29 cellular contexts compared by ENCODE assay signal in genomic region chr5:149615976-149616375, GRCh38. TPM values are rescaled to one million over a fixed set of nuclear protein-coding genes. Genes with fewer than 3 reads are reported as not detected.
DNase-seq lines count a peak whose midpoint lies in the region; ATAC-seq, FAIRE-seq and TF ChIP-seq lines count a peak whose summit lies in the region.
"Had no signal": no experiment of that assay in that cellular context is flagged by ENCODE, and none has a peak within 500 bp of the region (broad histone marks: within the 10 kb centered on the region; RNA-seq: fewer than 3 reads in every experiment).

No MANE protein-coding gene starts in this region.

- TF ChIP-seq EP300 in H1 (IDR thresholded peaks at IDR 0.05; ENCODE audit: borderline replicate concordance in 1 of 2, low read depth in 2 of 2, low read length in 2 of 2), result no peak

- no peaks in the 10 kb centered on the region for H4K20me1 ChIP-seq in H1 (replicated peaks in 1 of 2; ENCODE audit: control insufficient read depth in 1 of 2, insufficient read depth in 2 of 2, low read length in 2 of 2)

- no peaks in the 10 kb centered on the region for H3K9me3 Mint-ChIP-seq in type B pancreatic cell
- H3K9me3 Mint-ChIP-seq: activated naive CD4-positive, alpha-beta T cell treated with anti-CD3 and anti-CD28 coated beads, Interleukin-2, amount 50 U/mL, for 72 hours; activated T-helper 17 cell treated with anti-CD3 and anti-CD28 coated beads, Interleukin-2, amount 50 U/mL, for 72 hours; CD4-positive, alpha-beta T cell; effector memory CD8-positive, alpha-beta T cell; naive thymus-derived CD8-positive, alpha-beta T cell; stimulated activated naive B cell treated with anti-CD40 and anti-IgM and Interleukin-4, amounts not matched to agents 10 μg/mL and 1 μg/mL and 100 μg/mL, for 72 hours had no signal

- no peak overlapping the region for H3K4me3 Mint-ChIP-seq in type B pancreatic cell
- H3K4me3 Mint-ChIP-seq: activated T-helper 17 cell treated with anti-CD3 and anti-CD28 coated beads, Interleukin-2, amount 50 U/mL, for 72 hours; CD4-positive, alpha-beta T cell; effector memory CD8-positive, alpha-beta T cell; naive thymus-derived CD8-positive, alpha-beta T cell; stimulated activated naive B cell treated with anti-CD40 and anti-IgM and Interleukin-4, amounts not matched to agents 10 μg/mL and 1 μg/mL and 100 μg/mL, for 72 hours had no signal

- H3K27ac Mint-ChIP-seq in type B pancreatic cell, result peak overlapping the region; percentile 61
- H3K27ac Mint-ChIP-seq: activated T-helper 17 cell treated with anti-CD3 and anti-CD28 coated beads, Interleukin-2, amount 50 U/mL, for 72 hours; CD4-positive, alpha-beta T cell; effector memory CD8-positive, alpha-beta T cell; stimulated activated naive B cell treated with anti-CD40 and anti-IgM and Interleukin-4, amounts not matched to agents 10 μg/mL and 1 μg/mL and 100 μg/mL, for 72 hours had no signal

- no peak overlapping the region for H3K56ac ChIP-seq in H1 (replicated peaks; ENCODE audit: insufficient read length, low read depth, low read length)

- WGBS in H1 (ENCODE audit: extremely low coverage in 1 of 2, insufficient coverage in 1 of 2, insufficient read length in 1 of 2, insufficient replicate concordance in 2 of 2, low coverage in 1 of 2, low lambda C conversion rate in 2 of 2, missing lambda C conversion rate in 1 of 2), 2 experiments, result 86% methylated on average over 5 of the region's 5 CpGs; no CpG with 5 or more reads in 1 of the 2 experiments

- no peak overlapping the region for H2BK20ac ChIP-seq in H1 (ENCODE audit: low read length)

- no peak overlapping the region for H4K5ac ChIP-seq in H1 (ENCODE audit: insufficient read length, low read depth, low read length)

- H3K36me3 Mint-ChIP-seq in type B pancreatic cell, result peaks cover 2% of the 10 kb centered on the region
- H3K36me3 Mint-ChIP-seq: activated naive CD4-positive, alpha-beta T cell treated with anti-CD3 and anti-CD28 coated beads, Interleukin-2, amount 50 U/mL, for 72 hours; naive thymus-derived CD8-positive, alpha-beta T cell; stimulated activated naive B cell treated with anti-CD40 and anti-IgM and Interleukin-4, amounts not matched to agents 10 μg/mL and 1 μg/mL and 100 μg/mL, for 72 hours had no signal

- no peak overlapping the region for H2BK5ac ChIP-seq in H1 (ENCODE audit: low read depth, low read length)

- H3K4ac ChIP-seq in H1 (replicated peaks; ENCODE audit: insufficient read length, low read depth, low read length), result no peak overlapping the region

- DNase-seq in Right ventricle myocardium inferior (ENCODE audit: missing footprints) (no peak), cardiac septum (ENCODE audit: low spot score) (no peak), H1 (ENCODE audit: low read depth in 1 of 2, low spot score in 2 of 2) (no peak), type B pancreatic cell (ENCODE audit: extremely low spot score, unreplicated experiment) (no peak), DMS153 treated with DMSO at 0.1 percent for 48 hours (lab: John Stamatoyannopoulos, UW; ENCODE audit: unreplicated experiment) (no peak), cortex of kidney (lab: John Stamatoyannopoulos, UW) (no peak)
- DNase-seq: anterior cingulate cortex; CD4-positive, alpha-beta T cell; colonic mucosa; effector memory CD8-positive, alpha-beta T cell; HCEC 1CT; MV-4-11; naive thymus-derived CD8-positive, alpha-beta T cell; NCI-H1436 treated with DMSO at 0.1 percent for 48 hours; NCI-H2081 treated with DMSO at 0.1 percent for 48 hours; NCI-H226; NCI-H526 treated with DMSO at 0.1 percent for 48 hours; NK-92 treated with Interleukin-12 subunit alpha and Interleukin-12 subunit beta, amount 100 ng/mL, for 24 hours; SHP77 treated with DMSO at 0.1 percent for 48 hours; stimulated activated naive B cell treated with anti-CD40 and anti-IgM and Interleukin-4, amounts not matched to agents 10 μg/mL and 1 μg/mL and 100 μg/mL, for 72 hours; SW 1271 had no signal

- H3K4me3 ChIP-seq in H1 (ENCODE audit: extremely low read depth in 1 of 4, insufficient read depth in 2 of 4, low read depth in 3 of 4, low read length in 4 of 4), result no peak overlapping the region
- no peak overlapping the region for H3K4me3 ChIP-seq in muscle layer of colon (ENCODE audit: low read depth in 1 of 2, low read length in 2 of 2)
- H3K4me3 ChIP-seq: breast epithelium, colonic mucosa had no signal

- no peaks in the 10 kb centered on the region for H3K79me2 ChIP-seq in H1 (ENCODE audit: control insufficient read depth in 1 of 2, insufficient read depth in 2 of 2, low read length in 2 of 2)

- no peaks in the 10 kb centered on the region for H3K23me2 ChIP-seq in H1 (ENCODE audit: low read depth, low read length)

- H3K4me1 ChIP-seq in H1 (replicated peaks in 1 of 4; ENCODE audit: control insufficient read depth in 3 of 4, insufficient read depth in 4 of 4, low read length in 3 of 4) (peaks cover 0 to 3% (median 0%) of the 10 kb centered on the region in 4 experiments; a peak in 1 of 7 replicates), muscle layer of colon (ENCODE audit: insufficient read depth, low read length) (peaks cover 35% of the 10 kb centered on the region)
- H3K4me1 ChIP-seq: colonic mucosa had no signal

- H2AFZ ChIP-seq in H1 (ENCODE audit: low read length), result no peak overlapping the region

- no peak overlapping the region for H3K23ac ChIP-seq in H1 (ENCODE audit: insufficient read length)

- H3K18ac ChIP-seq in H1 (ENCODE audit: extremely low read depth, low read length), result no peak overlapping the region

- POLR2A ChIA-PET in H1 (lab: Charles Lee; ENCODE audit: partially characterized antibody), result no interaction called here

- H4K8ac ChIP-seq in H1 (ENCODE audit: extremely low read depth, insufficient read depth, low read length), result no peak overlapping the region; the same call in 1 of the 2 replicates

- intact Hi-C loops in Right ventricle myocardium inferior (cut with DNase I) (loop anchor here (5.0 kb wide), 1 partner anchor 174 kb away; no protein-coding TSS in a partner anchor), cardiac septum (cut with DNase I) (loop anchor here (5.0 kb wide), 3 partner anchors 34 to 174 kb away; partner anchors contain the start of gene ARHGEF37)

- H3K9ac ChIP-seq in H1 (replicated peaks in 1 of 4; ENCODE audit: extremely low read depth in 1 of 4, low read depth in 3 of 4, low read length in 3 of 4), result no peak overlapping the region
- H3K9ac ChIP-seq in muscle layer of colon (ENCODE audit: low read length), result no peak overlapping the region

- H2AK5ac ChIP-seq in H1 (ENCODE audit: low read depth, low read length), result no peak overlapping the region

- H3K14ac ChIP-seq in H1 (ENCODE audit: insufficient read length), result no peak overlapping the region

- TF ChIP-seq POLR2A in H1 (IDR thresholded peaks at IDR 0.05; ENCODE audit: control extremely low read depth in 1 of 2, low read depth in 2 of 2, low read length in 2 of 2), result no peak

- H4K91ac ChIP-seq in H1 (replicated peaks; ENCODE audit: insufficient read length, low read length), result no peak overlapping the region

- TF ChIP-seq RAD21 in H1 (IDR thresholded peaks at IDR 0.05 in 1 of 2, conservative IDR thresholded peaks at IDR 0.05 in 1 of 2; ENCODE audit: low read depth in 2 of 2, low read length in 2 of 2), result no peak

- ATAC-seq in Right ventricle myocardium inferior, result peak; percentile 71
- no peak for ATAC-seq in HG02798 (IDR thresholded peaks at IDR 0.05; ENCODE audit: poor library complexity, unreplicated experiment)
- ATAC-seq: effector memory CD8-positive, alpha-beta T cell; left lobe of liver; naive thymus-derived CD8-positive, alpha-beta T cell had no signal

- H3K27ac ChIP-seq in H1 (ENCODE audit: low read depth, low read length) (no peak overlapping the region), muscle layer of colon (ENCODE audit: low read depth, low read length) (peak overlapping the region; percentile 41)
- H3K27ac ChIP-seq: breast epithelium, colonic mucosa had no signal

- H2BK12ac ChIP-seq in H1 (ENCODE audit: low read depth, low read length), result 0 out of 2 replicates have a peak overlapping the region, but pooled peaks have one; percentile 14

- H3K9me3 ChIP-seq in H1 (ENCODE audit: insufficient read depth in 2 of 2, low read depth in 1 of 2, low read length in 1 of 2), result no peaks in the 10 kb centered on the region
- no peaks in the 10 kb centered on the region for H3K9me3 ChIP-seq in muscle layer of colon (ENCODE audit: low read length)
- H3K9me3 ChIP-seq: breast epithelium, colonic mucosa had no signal

- TF ChIP-seq CTCF in H1 (IDR thresholded peaks at IDR 0.05; ENCODE audit: control extremely low read depth in 1 of 3, insufficient read depth in 1 of 3, low read depth in 1 of 3, low read length in 3 of 3) (no peak), type B pancreatic cell (conservative IDR thresholded peaks at IDR 0.05) (no peak)

- H3K4me1 Mint-ChIP-seq in type B pancreatic cell (ENCODE audit: unreplicated experiment), result peaks cover 7% of the 10 kb centered on the region
- H3K4me1 Mint-ChIP-seq: activated T-helper 17 cell treated with anti-CD3 and anti-CD28 coated beads, Interleukin-2, amount 50 U/mL, for 72 hours had no signal

- H2BK15ac ChIP-seq in H1 (ENCODE audit: low read length), result no peak overlapping the region

- no peak overlapping the region for H2BK120ac ChIP-seq in H1 (replicated peaks; ENCODE audit: low read depth, low read length)

- H3K36me3 ChIP-seq in H1 (ENCODE audit: control insufficient read depth in 2 of 4, insufficient read depth in 4 of 4, low read length in 3 of 4) (no peaks in the 10 kb centered on the region), muscle layer of colon (ENCODE audit: insufficient read depth, low read length) (peaks cover 57% of the 10 kb centered on the region)
- H3K36me3 ChIP-seq: breast epithelium, colonic mucosa had no signal

- no peaks in the 10 kb centered on the region for H3K27me3 Mint-ChIP-seq in type B pancreatic cell
- H3K27me3 Mint-ChIP-seq: activated T-helper 17 cell treated with anti-CD3 and anti-CD28 coated beads, Interleukin-2, amount 50 U/mL, for 72 hours; CD4-positive, alpha-beta T cell had no signal

- CTCF ChIA-PET in H1 (lab: Charles Lee; ENCODE audit: partially characterized antibody), result interaction anchor here (1.0 to 3.3 kb wide), 11 partner anchors 12 to 286 kb away, joined by 3 to 13 read pairs (median 3); no protein-coding TSS in a partner anchor

- no peaks in the 10 kb centered on the region for H3K27me3 ChIP-seq in H1 (replicated peaks in 1 of 4; ENCODE audit: control insufficient read depth in 3 of 4, extremely low read depth in 1 of 4, insufficient read depth in 3 of 4, low read length in 3 of 4)
- H3K27me3 ChIP-seq in muscle layer of colon (ENCODE audit: control insufficient read depth in 1 of 2, insufficient read depth in 2 of 2, low read length in 2 of 2), result no peaks in the 10 kb centered on the region
- H3K27me3 ChIP-seq: breast epithelium, colonic mucosa had no signal

- H3K79me1 ChIP-seq in H1 (ENCODE audit: low read depth, low read length), result no peaks in the 10 kb centered on the region; the same call in 1 of the 2 replicates

- no peak for FAIRE-seq in H1 (lab: Jason Lieb, UNC)
- FAIRE-seq: GM18507, urothelium cell line had no signal

- no peak overlapping the region for H3K4me2 ChIP-seq in H1 (ENCODE audit: insufficient read depth in 1 of 2, low read depth in 2 of 2, low read length in 2 of 2)

RNA-seq across cellular contexts. Expression of gene ARHGEF37, which starts 34.7 kb away (rescaled TPM):
- 32.2 TPM for total RNA-seq in Right ventricle myocardium inferior
- 15.8 TPM for total RNA-seq in cardiac septum
- total RNA-seq in H1 (2021; fragmentation: NEBNext Ultra II Directional; extraction: Animal tissue kit (Norgen Biotek cat#: 25700)), result 0.48 and 1.8 TPM in 2 replicates
- polyA plus RNA-seq in H1 (2011; rRNA removed), result 0.16 and 0.21 TPM in 2 replicates
- 0.27 TPM for polyA plus RNA-seq in H1 (2011; cell fraction: cytosol; rRNA removed)
- 0.43 TPM for polyA plus RNA-seq in H1 (2011; cell fraction: nucleus; rRNA removed)
- polyA plus RNA-seq in H1 (2012, experiment 1 of 2), result 0.17 to 0.35 TPM (median 0.32 TPM) in 4 replicates
- 0.13 TPM for polyA plus RNA-seq in H1 (2012, experiment 2 of 2)
- 0.20 TPM for polyA plus RNA-seq in H1 (2013, experiment 1 of 2)
- 0.15 TPM for polyA plus RNA-seq in H1 (2013, experiment 2 of 2)
- polyA minus RNA-seq in H1 (2011; rRNA and poly(A)+ RNA removed), result 0.35 and 2.3 TPM in 2 replicates
- not detected for polyA minus RNA-seq in H1 (2011; cell fraction: cytosol; rRNA and poly(A)+ RNA removed)
- polyA minus RNA-seq in H1 (2011; cell fraction: nucleus; rRNA and poly(A)+ RNA removed), result not detected
- total RNA-seq in type B pancreatic cell (ENCODE audit: low replicate concordance), result 7.1 and 16.8 TPM in 2 replicates
- polyA plus RNA-seq: naive thymus-derived CD8-positive, alpha-beta T cell had no signal
